ENCODE assay signal across 14 cellular contexts in genomic region chr5:88736494-88736893, GRCh38.
DNase-seq lines count a peak whose midpoint lies in the region; ATAC-seq lines count a peak whose summit lies in the region.
"Had no signal": no experiment of that assay in that cellular context is flagged by ENCODE, and none has a peak within 500 bp of the region (broad histone marks: within the 10 kb centered on the region; RNA-seq: fewer than 3 reads in every experiment).

No MANE protein-coding gene starts in this region.

- peak overlapping the region; percentile 6 to 56 (median 19) for H3K4me3 Mint-ChIP-seq in IgD-negative memory B cell
- H3K4me3 Mint-ChIP-seq in activated T-helper 17 cell treated with anti-CD3 and anti-CD28 coated beads, Interleukin-2, amount 50 U/mL, for 72 hours = no peak overlapping the region
- H3K4me3 Mint-ChIP-seq: activated CD4-positive, alpha-beta memory T cell treated with anti-CD3 and anti-CD28 coated beads, Interleukin-2, amount 10 ng/mL, durations not matched to agents 7 days and 5 days had no signal

- peak; percentile 33 for ATAC-seq in HG02798 (IDR thresholded peaks at IDR 0.05; ENCODE audit: poor library complexity, unreplicated experiment)
- ATAC-seq in activated T-helper 17 cell treated with anti-CD3 and anti-CD28 coated beads, Interleukin-2, amount 50 U/mL, for 72 hours (replicated peaks) = no peak

- H3K9me3 Mint-ChIP-seq in IgD-negative memory B cell = no peaks in the 10 kb centered on the region
- no peaks in the 10 kb centered on the region for H3K9me3 Mint-ChIP-seq in activated T-helper 17 cell treated with anti-CD3 and anti-CD28 coated beads, Interleukin-2, amount 50 U/mL, for 72 hours
- H3K9me3 Mint-ChIP-seq: activated CD4-positive, alpha-beta memory T cell treated with anti-CD3 and anti-CD28 coated beads, Interleukin-2, amount 10 ng/mL, durations not matched to agents 7 days and 5 days had no signal

- H3K36me3 Mint-ChIP-seq in IgD-negative memory B cell = peaks cover 1% of the 10 kb centered on the region
- no peaks in the 10 kb centered on the region for H3K36me3 Mint-ChIP-seq in activated T-helper 17 cell treated with anti-CD3 and anti-CD28 coated beads, Interleukin-2, amount 50 U/mL, for 72 hours (ENCODE audit: low read depth)

- peaks cover 71 to 75% (median 74%) of the 10 kb centered on the region in 3 donors for H3K4me1 Mint-ChIP-seq in IgD-negative memory B cell
- no peaks in the 10 kb centered on the region for H3K4me1 Mint-ChIP-seq in activated T-helper 17 cell treated with anti-CD3 and anti-CD28 coated beads, Interleukin-2, amount 50 U/mL, for 72 hours
- H3K4me1 Mint-ChIP-seq: activated CD4-positive, alpha-beta memory T cell treated with anti-CD3 and anti-CD28 coated beads, Interleukin-2, amount 10 ng/mL, durations not matched to agents 7 days and 5 days had no signal

- H3K27ac Mint-ChIP-seq in IgD-negative memory B cell = peak overlapping the region; percentile 67 to 93 (median 93)
- H3K27ac Mint-ChIP-seq in activated T-helper 17 cell treated with anti-CD3 and anti-CD28 coated beads, Interleukin-2, amount 50 U/mL, for 72 hours = no peak overlapping the region
- H3K27ac Mint-ChIP-seq: activated CD4-positive, alpha-beta memory T cell treated with anti-CD3 and anti-CD28 coated beads, Interleukin-2, amount 10 ng/mL, durations not matched to agents 7 days and 5 days had no signal

- no peaks in the 10 kb centered on the region for H3K27me3 Mint-ChIP-seq in IgD-negative memory B cell
- peaks cover 6% of the 10 kb centered on the region for H3K27me3 Mint-ChIP-seq in activated T-helper 17 cell treated with anti-CD3 and anti-CD28 coated beads, Interleukin-2, amount 50 U/mL, for 72 hours

- DNase-seq in NOMO-1 treated with DMSO at 0.1 percent for 48 hours (lab: John Stamatoyannopoulos, UW; ENCODE audit: unreplicated experiment) (peak; percentile 13), NOMO-1 treated with dmso at 0.1 percent for 144 hours (lab: John Stamatoyannopoulos, UW; ENCODE audit: unreplicated experiment) (no peak), NCI-H2196 treated with DMSO at 0.1 percent for 48 hours (lab: John Stamatoyannopoulos, UW; ENCODE audit: unreplicated experiment) (no peak), OCI-M1 (lab: John Stamatoyannopoulos, UW) (no peak), globus pallidus (ENCODE audit: low spot score) (no peak)
- DNase-seq: activated CD4-positive, alpha-beta memory T cell treated with anti-CD3 and anti-CD28 coated beads, Interleukin-2, amount 10 ng/mL, durations not matched to agents 7 days and 5 days; effector CD8-positive, alpha-beta T cell; H7; hippocampal formation; KBM-7; NCI-H526 treated with DMSO at 0.1 percent for 48 hours had no signal
